In the genomic region with DNA sequence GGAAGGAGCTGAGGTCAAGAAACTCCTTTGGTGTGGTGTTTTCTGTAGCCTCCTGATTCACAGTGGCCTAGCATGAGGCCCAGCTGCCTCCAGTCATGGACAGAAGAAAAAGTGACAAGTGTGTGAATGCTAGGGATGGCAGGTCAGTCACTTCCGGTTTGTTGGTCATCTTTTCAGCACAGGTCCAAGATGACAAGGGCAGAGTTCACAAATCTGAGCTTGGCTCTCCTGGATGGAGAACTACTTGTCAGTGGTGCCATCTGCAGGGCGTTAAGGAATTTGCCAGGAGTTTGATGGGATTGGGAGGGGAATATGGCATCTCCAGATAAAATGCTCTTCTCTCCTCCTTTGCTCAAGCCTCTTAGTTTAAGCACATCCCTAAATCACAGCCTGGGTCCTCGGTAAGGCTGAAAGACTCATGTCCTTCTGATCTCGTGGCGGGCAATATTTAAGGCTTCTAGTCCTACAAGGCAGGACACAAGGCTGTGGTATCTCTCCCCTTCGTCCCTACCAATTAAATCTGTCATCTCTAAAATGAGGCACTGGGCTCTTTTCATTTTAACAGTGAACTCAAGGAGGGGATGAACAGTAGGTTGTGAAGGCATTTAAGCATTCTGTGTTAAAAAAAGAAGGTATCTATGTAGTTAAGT, we compare ENCODE assay signal across 9 cellular contexts. TPM values are rescaled to one million over a fixed set of nuclear protein-coding genes. Genes with fewer than 3 reads are reported as not detected.
DNase-seq lines count a peak whose midpoint lies in the region; ATAC-seq and TF ChIP-seq lines count a peak whose summit lies in the region.
"Had no signal": no experiment of that assay in that cellular context is flagged by ENCODE, and none has a peak within 500 bp of the region (broad histone marks: within the 10 kb centered on the region; RNA-seq: fewer than 3 reads in every experiment).

No MANE protein-coding gene starts in this region.

- no peaks in the 10 kb centered on the region for H3K36me3 ChIP-seq in brain microvascular endothelial cell (replicated peaks)
- H3K36me3 ChIP-seq in kidney epithelial cell (ENCODE audit: control insufficient read depth, insufficient read depth, low read length), result no peaks in the 10 kb centered on the region
- no peaks in the 10 kb centered on the region for H3K36me3 ChIP-seq in upper lobe of left lung

- H3K4me3 ChIP-seq in brain microvascular endothelial cell (ENCODE audit: low read depth, low read length) (no peak overlapping the region), kidney epithelial cell (ENCODE audit: low read depth, low read length) (no peak overlapping the region), upper lobe of left lung (no peak overlapping the region)

- in situ Hi-C loops in brain microvascular endothelial cell (cut with HindIII; ENCODE audit: low pct_ligation_motif_present, low sequenced_read_pairs), result no loop called here

- DNase-seq in EL (peak; percentile 71), NCI-H2196 (lab: John Stamatoyannopoulos, UW; ENCODE audit: unreplicated experiment) (peak; percentile 57), brain microvascular endothelial cell (peak; percentile 41), kidney epithelial cell (ENCODE audit: low read depth) (no peak), upper lobe of left lung (peak in 1 of 2 donors; percentile 49), GM19238 (ENCODE audit: insufficient read length, low spot score) (no peak)
- no peak for DNase-seq in NK-92 treated with Interleukin-12 subunit alpha and Interleukin-12 subunit beta, amount 100 ng/mL, for 24 hours (lab: John Stamatoyannopoulos, UW)
- DNase-seq: naive B cell had no signal

- H3K27ac ChIP-seq in brain microvascular endothelial cell (no peak overlapping the region), upper lobe of left lung (no peak overlapping the region)

- H3K9me3 ChIP-seq in upper lobe of left lung, result no peaks in the 10 kb centered on the region

- TF ChIP-seq CTCF in brain microvascular endothelial cell (IDR thresholded peaks at IDR 0.05; ENCODE audit: low read depth, low read length, missing control alignments) (peak; percentile 82), kidney epithelial cell (IDR thresholded peaks at IDR 0.05; ENCODE audit: insufficient read depth, low read length, poor library complexity, severe bottlenecking) (peak; percentile 65), upper lobe of left lung (IDR thresholded peaks at IDR 0.05) (peak; percentile 35 to 66 (median 50))

- H3K27me3 ChIP-seq in brain microvascular endothelial cell (replicated peaks), result no peaks in the 10 kb centered on the region
- no peaks in the 10 kb centered on the region for H3K27me3 ChIP-seq in kidney epithelial cell (ENCODE audit: control insufficient read depth, insufficient read depth, low read length)
- H3K27me3 ChIP-seq in upper lobe of left lung, result no peaks in the 10 kb centered on the region

- 25 to 32% methylated on average over 6 of the region's 6 CpGs for WGBS in upper lobe of left lung, 2 donors

- no peak for TF ChIP-seq EP300 in upper lobe of left lung (IDR thresholded peaks at IDR 0.05)

- H3K4me1 ChIP-seq in upper lobe of left lung, result no peaks in the 10 kb centered on the region

- TF ChIP-seq POLR2A in upper lobe of left lung (IDR thresholded peaks at IDR 0.05), result no peak

- ATAC-seq in upper lobe of left lung (ENCODE audit: low FRiP score in 2 of 2) (peak; percentile 66 to 85), HG03439 (IDR thresholded peaks at IDR 0.05; ENCODE audit: unreplicated experiment) (no peak)

RNA-seq across cellular contexts. Expression of gene TUBA1B, which starts 10.0 kb away (rescaled TPM):
- total RNA-seq in kidney epithelial cell (739 and 794 TPM in 2 replicates), upper lobe of left lung (100 to 1,000 TPM in 5 of 6 donors, 10 to 100 TPM in 1; 87.0 to 764 (median 397) TPM)

RNA-seq across cellular contexts. Expression of gene LMBR1L, which starts 10.5 kb away (rescaled TPM):
- 67.9 and 74.3 TPM in 2 replicates for total RNA-seq in kidney epithelial cell
- total RNA-seq in upper lobe of left lung, result 100 to 1,000 TPM in 1 of 6 donors, 10 to 100 TPM in 5; 20.4 to 108 (median 57.7) TPM

RNA-seq across cellular contexts. Expression of gene DHH, which starts 26.6 kb away (rescaled TPM):
- 0.04 TPM in 1 of 2 replicates, not detected in the other for total RNA-seq in kidney epithelial cell
- 1 to 10 TPM in 2 of 6 donors, under 1 TPM in 3, not detected in 1; 0.39 to 3.1 (median 0.76) TPM for total RNA-seq in upper lobe of left lung

RNA-seq across cellular contexts. Expression of gene RHEBL1, which starts 51.4 kb away (rescaled TPM):
- total RNA-seq in kidney epithelial cell (3.8 and 5.1 TPM in 2 replicates), upper lobe of left lung (1 to 10 TPM in 2 of 6 donors, under 1 TPM in 2, not detected in 2; 0.97 to 1.4 (median 1.2) TPM)

Comparison
In these comparisons a context has a peak if more than half of its experiments do, and no peak if none do; other contexts are left out.
1. DNase-seq: peak in EL (single experiment), NCI-H2196 (single experiment) and brain microvascular endothelial cell (single experiment); none in kidney epithelial cell (single experiment), GM19238 (single experiment) and NK-92 treated with Interleukin-12 subunit alpha and Interleukin-12 subunit beta, amount 100 ng/mL, for 24 hours (single experiment).
2. Peak in every context shown above with its lines, with median percentiles within 50 percentile points of each other: CTCF ChIP-seq.